In genomic region chr19:10230904-10231623, GRCh38 we compare ENCODE assay signal across 8 cellular contexts.
DNase-seq lines count a peak whose midpoint lies in the region; ATAC-seq and TF ChIP-seq lines count a peak whose summit lies in the region.

S1PR2 (minus strand) TSS chr19:10231331; CDS start chr19:10224905, 6,426 bp downstream.

- H3K4me3 ChIP-seq in OCI-LY1 (ENCODE audit: low read depth, low read length, poor library complexity, severe bottlenecking) (peak within 1 kb of the TSS; percentile 96), mucosa of rectum (ENCODE audit: low read length in 2 of 2) (peak within 1 kb of the TSS; percentile 77 to 79)

- H3K27me3 ChIP-seq in OCI-LY1 (ENCODE audit: insufficient read depth, low read length), result no peaks in the 10 kb centered on the region
- no peaks in the 10 kb centered on the region for H3K27me3 ChIP-seq in mucosa of rectum (ENCODE audit: control insufficient read depth in 2 of 2, insufficient read depth in 2 of 2, low read length in 2 of 2)

- no peaks in the 10 kb centered on the region for H4K20me1 ChIP-seq in OCI-LY1 (ENCODE audit: insufficient read depth, low read length)

- peak; percentile 91 for DNase-seq in GM13976 (ENCODE audit: low spot score)
- peak; percentile 52 for DNase-seq in activated T-cell treated with anti-CD3 and anti-CD28 coated beads for 24 hours (ENCODE audit: low read depth)
- no peak for DNase-seq in epithelial cell of prostate (ENCODE audit: low read depth, low spot score)
- peak; percentile 38 for DNase-seq in stimulated activated CD8-positive, alpha-beta memory T cell treated with anti-CD3 and anti-CD28 coated beads, Interleukin-7, amount 100 ng/mL, for 24 hours (ENCODE audit: low read depth)

- H3K36me3 ChIP-seq in OCI-LY1 (ENCODE audit: insufficient read depth, low read length), result peaks cover 31% of the 10 kb centered on the region; the same call in 1 of the 2 replicates
- no peaks in the 10 kb centered on the region for H3K36me3 ChIP-seq in mucosa of rectum (ENCODE audit: control insufficient read depth in 2 of 2, insufficient read depth in 2 of 2, low read length in 2 of 2)

- ATAC-seq in HG03439 (IDR thresholded peaks at IDR 0.05; ENCODE audit: unreplicated experiment) (peak; percentile 40), GM21515 (IDR thresholded peaks at IDR 0.05; ENCODE audit: unreplicated experiment) (no peak)

- H3K9me2 ChIP-seq in OCI-LY1 (ENCODE audit: low read depth, low read length), result no peaks in the 10 kb centered on the region

- H3K9me3 ChIP-seq in OCI-LY1 (ENCODE audit: low read length) (no peaks in the 10 kb centered on the region), mucosa of rectum (ENCODE audit: control insufficient read depth in 2 of 2, low read length in 2 of 2) (no peaks in the 10 kb centered on the region)

- H3K9ac ChIP-seq in OCI-LY1 (ENCODE audit: low read length), result peak within 1 kb of the TSS; percentile 91
- H3K9ac ChIP-seq in mucosa of rectum (ENCODE audit: low read depth in 1 of 2, low read length in 2 of 2), result peak within 1 kb of the TSS; percentile 75 to 86

- TF ChIP-seq CTCF in GM13976 (IDR thresholded peaks at IDR 0.05; ENCODE audit: borderline replicate concordance, control extremely low read depth, extremely low read depth, insufficient read depth, missing control alignments) (no peak), OCI-LY1 (IDR thresholded peaks at IDR 0.05; ENCODE audit: low read length) (no peak)

- no peak within 1 kb of the TSS for H2AFZ ChIP-seq in OCI-LY1 (ENCODE audit: low read length)

- H3K4me2 ChIP-seq in OCI-LY1 (ENCODE audit: low read length), result peak within 1 kb of the TSS; percentile 69

- H3K4me1 ChIP-seq in OCI-LY1 (ENCODE audit: insufficient read depth, low read length, severe bottlenecking), result peaks cover 76% of the 10 kb centered on the region
- peaks cover 6 to 7% of the 10 kb centered on the region in 2 donors for H3K4me1 ChIP-seq in mucosa of rectum (ENCODE audit: control insufficient read depth in 2 of 2, insufficient read depth in 2 of 2, low read length in 2 of 2)

- H3K79me2 ChIP-seq in OCI-LY1 (ENCODE audit: insufficient read depth, low read length), result peaks cover 47% of the 10 kb centered on the region

- in situ Hi-C loops in GM13976 (cut with MboI; ENCODE audit: low sequenced_read_pairs, unreplicated experiment), result loop anchor here (25.0 kb wide), 1 partner anchor 294 kb away; the partner anchor contains the start of gene OLFM2

- H3K27ac ChIP-seq in OCI-LY1 (ENCODE audit: low read depth, low read length, poor library complexity, severe bottlenecking), result peak within 1 kb of the TSS; percentile 98
- peak within 1 kb of the TSS; percentile 13 for H3K27ac ChIP-seq in epithelial cell of prostate
- H3K27ac ChIP-seq in mucosa of rectum (ENCODE audit: low read depth in 2 of 2, low read length in 2 of 2), result peak within 1 kb of the TSS; percentile 76 to 85

- peaks cover 8% of the 10 kb centered on the region; the same call in 1 of the 2 replicates for H3F3A ChIP-seq in OCI-LY1 (ENCODE audit: insufficient read depth, low read length)

Comparison
In these comparisons a context has a peak if more than half of its experiments do, and no peak if none do; other contexts are left out.
1. H3K27ac ChIP-seq: peak in every context shown above with its lines; median percentile 98 in OCI-LY1; 80 in mucosa of rectum; 13 in epithelial cell of prostate.